Comparison of ENCODE assay signal across 1 cellular context in the genomic region with DNA sequence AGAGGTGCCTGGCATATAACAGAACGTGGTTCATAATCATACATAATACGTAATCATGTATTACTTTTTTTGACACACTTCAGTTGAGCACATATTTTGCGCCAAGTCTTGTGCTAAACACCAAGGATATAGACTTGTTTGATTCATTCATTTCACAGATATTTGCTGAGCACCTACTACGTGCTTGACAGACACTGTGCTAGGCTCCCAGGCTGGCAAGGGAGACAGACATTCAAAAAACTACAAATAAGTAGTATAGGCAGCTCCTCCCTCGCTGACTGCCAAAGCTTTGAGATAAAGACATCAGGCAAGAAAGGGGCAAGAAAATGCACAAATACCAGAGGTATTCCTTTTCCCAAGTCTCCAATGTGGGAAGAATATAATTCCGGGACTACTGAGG.
TF ChIP-seq lines count a peak whose summit lies in the region.

No MANE protein-coding gene starts in this region.

TF ChIP-seq in SK-N-SH, 30 proteins besides CTCF, POLR2A, EP300 and RAD21 (continued from another document):
- TF ChIP-seq, protein P1, sequence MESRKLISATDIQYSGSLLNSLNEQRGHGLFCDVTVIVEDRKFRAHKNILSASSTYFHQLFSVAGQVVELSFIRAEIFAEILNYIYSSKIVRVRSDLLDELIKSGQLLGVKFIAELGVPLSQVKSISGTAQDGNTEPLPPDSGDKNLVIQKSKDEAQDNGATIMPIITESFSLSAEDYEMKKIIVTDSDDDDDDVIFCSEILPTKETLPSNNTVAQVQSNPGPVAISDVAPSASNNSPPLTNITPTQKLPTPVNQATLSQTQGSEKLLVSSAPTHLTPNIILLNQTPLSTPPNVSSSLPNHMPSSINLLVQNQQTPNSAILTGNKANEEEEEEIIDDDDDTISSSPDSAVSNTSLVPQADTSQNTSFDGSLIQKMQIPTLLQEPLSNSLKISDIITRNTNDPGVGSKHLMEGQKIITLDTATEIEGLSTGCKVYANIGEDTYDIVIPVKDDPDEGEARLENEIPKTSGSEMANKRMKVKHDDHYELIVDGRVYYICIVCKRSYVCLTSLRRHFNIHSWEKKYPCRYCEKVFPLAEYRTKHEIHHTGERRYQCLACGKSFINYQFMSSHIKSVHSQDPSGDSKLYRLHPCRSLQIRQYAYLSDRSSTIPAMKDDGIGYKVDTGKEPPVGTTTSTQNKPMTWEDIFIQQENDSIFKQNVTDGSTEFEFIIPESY (IDR thresholded peaks at IDR 0.05; ENCODE audit: borderline replicate concordance, low read depth), result no peak
- TF ChIP-seq MEF2A (IDR thresholded peaks at IDR 0.05; ENCODE audit: borderline replicate concordance, low read depth) (no peak), RXRA (IDR thresholded peaks at IDR 0.05; ENCODE audit: borderline replicate concordance, low read depth) (no peak)
